Comparison of ENCODE assay signal across 22 cellular contexts in the genomic region with DNA sequence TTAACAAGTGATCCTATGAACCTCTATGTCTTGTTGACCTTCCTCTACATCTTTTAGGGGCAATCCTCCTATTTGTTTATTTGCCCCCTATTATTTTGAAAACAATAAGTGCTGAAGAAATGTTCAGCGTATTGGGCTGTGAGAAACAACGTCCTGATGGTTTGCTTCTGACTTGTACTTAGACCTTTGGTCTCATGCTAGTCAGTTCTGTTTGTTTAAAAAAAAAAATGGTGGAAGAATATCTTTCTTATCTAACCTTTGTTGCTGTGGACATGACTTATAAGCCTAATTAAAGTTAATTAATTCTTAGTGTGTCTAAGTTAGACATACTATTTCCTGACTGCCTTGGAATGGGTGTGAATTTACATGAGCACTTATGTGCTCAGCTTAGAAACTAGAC. TPM values are rescaled to one million over a fixed set of nuclear protein-coding genes. Genes with fewer than 3 reads are reported as not detected.
DNase-seq lines count a peak whose midpoint lies in the region; ATAC-seq and TF ChIP-seq lines count a peak whose summit lies in the region.
"Had no signal": no experiment of that assay in that cellular context is flagged by ENCODE, and none has a peak within 500 bp of the region (broad histone marks: within the 10 kb centered on the region; RNA-seq: fewer than 3 reads in every experiment).

No MANE protein-coding gene starts in this region.

- BruUV-seq in A673 (replicated peaks; lab: Mats Ljungman, UMichigan): no TSS peak

- H3K9me3 ChIP-seq in A673 (ENCODE audit: low read depth, low read length, poor library complexity, severe bottlenecking): no peaks in the 10 kb centered on the region
- H3K9me3 ChIP-seq in T-helper 17 cell (ENCODE audit: control insufficient read depth, low read length, poor library complexity, severe bottlenecking): no peaks in the 10 kb centered on the region
- no peaks in the 10 kb centered on the region for H3K9me3 ChIP-seq in right lobe of liver
- H3K9me3 ChIP-seq: BLaER1 treated with 17β-estradiol and CSF1 and Interleukin-3, amounts not matched to agents 10 nM and 100 nM; HAP-1 had no signal

- H3K27ac ChIP-seq in A673 (ENCODE audit: low read depth, low read length, poor library complexity, severe bottlenecking) (peak overlapping the region; percentile 55), right lobe of liver (peak overlapping the region in 1 of 3 donors; percentile 41)
- H3K27ac ChIP-seq: 22Rv1; BLaER1 treated with 17β-estradiol and CSF1 and Interleukin-3, amounts not matched to agents 10 nM and 100 nM; GM23248 had no signal

- CTCF ChIA-PET in activated CD4-positive, alpha-beta T cell treated with anti-CD3 and anti-CD28 coated beads for 36 hours (lab: Charles Lee): interaction anchor here (1.1 kb wide), 1 partner anchor 11 kb away, joined by 5 read pairs; no protein-coding TSS in a partner anchor
- CTCF ChIA-PET in A673 (lab: Charles Lee): interaction anchor here (1.2 kb wide), 1 partner anchor 92 kb away, joined by 3 read pairs; no protein-coding TSS in a partner anchor

- H3K36me3 Mint-ChIP-seq in activated CD4-positive, alpha-beta T cell treated with anti-CD3 and anti-CD28 coated beads for 36 hours (ENCODE audit: low read depth): peaks cover 80% of the 10 kb centered on the region
- H3K36me3 Mint-ChIP-seq in T-helper 17 cell (ENCODE audit: low read depth): peaks cover 8% of the 10 kb centered on the region

- H3K4me1 Mint-ChIP-seq in activated CD4-positive, alpha-beta T cell treated with anti-CD3 and anti-CD28 coated beads for 36 hours: peaks cover 35% of the 10 kb centered on the region
- peaks cover 25% of the 10 kb centered on the region for H3K4me1 Mint-ChIP-seq in T-helper 17 cell

- DNase-seq in activated CD4-positive, alpha-beta T cell treated with anti-CD3 and anti-CD28 coated beads for 36 hours: no peak
- DNase-seq in activated CD4-positive, alpha-beta T cell treated with anti-CD3 and anti-CD28 coated beads for 1 hour: no peak
- DNase-seq in A673 (ENCODE audit: low spot score): no peak
- DNase-seq in T-helper 17 cell: no peak
- no peak for DNase-seq in right lobe of liver
- no peak for DNase-seq in erythroblast (lab: John Stamatoyannopoulos, UW)
- DNase-seq in NCI-H446 (lab: John Stamatoyannopoulos, UW): no peak
- DNase-seq: CD4-positive, alpha-beta memory T cell; GM23248; KBM-7; NCI-H1105; NCI-H146; NCI-H2029; NCI-H2227 treated with DMSO at 0.1 percent for 48 hours; NCI-H524; NCI-H82; OCI-M1; Right ventricle myocardium superior had no signal

- H3K27me3 Mint-ChIP-seq in activated CD4-positive, alpha-beta T cell treated with anti-CD3 and anti-CD28 coated beads for 36 hours: no peaks in the 10 kb centered on the region
- no peaks in the 10 kb centered on the region for H3K27me3 Mint-ChIP-seq in T-helper 17 cell
- H3K27me3 Mint-ChIP-seq: CD4-positive, alpha-beta memory T cell had no signal

- H3K4me3 ChIP-seq in A673 (ENCODE audit: low read depth, low read length, poor library complexity, severe bottlenecking) (no peak overlapping the region), right lobe of liver (no peak overlapping the region)
- H3K4me3 ChIP-seq: BLaER1 treated with 17β-estradiol and CSF1 and Interleukin-3, amounts not matched to agents 10 nM and 100 nM; GM23248; HAP-1 had no signal

- POLR2A ChIA-PET in activated CD4-positive, alpha-beta T cell treated with anti-CD3 and anti-CD28 coated beads for 36 hours (lab: Charles Lee): no interaction called here
- POLR2A ChIA-PET in A673 (lab: Charles Lee; ENCODE audit: low non-redundant PET): no interaction called here

- H3K36me3 ChIP-seq in A673 (ENCODE audit: insufficient read depth, low read length, poor library complexity, severe bottlenecking) (peaks cover 100% of the 10 kb centered on the region), right lobe of liver (peaks cover 23 to 74% (median 42%) of the 10 kb centered on the region in 4 donors)

- TF ChIP-seq CTCF in A673 (conservative IDR thresholded peaks at IDR 0.05; ENCODE audit: low read depth, low read length) (no peak), right lobe of liver (IDR thresholded peaks at IDR 0.05) (no peak)

- WGBS in right lobe of liver (ENCODE audit: insufficient coverage, low coverage, low lambda C conversion rate, missing lambda C conversion rate): 28% methylated on average over 2 of the region's 2 CpGs

- H3K27ac Mint-ChIP-seq in activated CD4-positive, alpha-beta T cell treated with anti-CD3 and anti-CD28 coated beads for 36 hours: peak overlapping the region; percentile 29
- peak overlapping the region; percentile 75 for H3K27ac Mint-ChIP-seq in T-helper 17 cell

- no peaks in the 10 kb centered on the region for H3K9me3 Mint-ChIP-seq in activated CD4-positive, alpha-beta T cell treated with anti-CD3 and anti-CD28 coated beads for 36 hours (ENCODE audit: low read depth)
- H3K9me3 Mint-ChIP-seq: CD4-positive, alpha-beta memory T cell had no signal

- intact Hi-C loops in activated CD4-positive, alpha-beta T cell treated with anti-CD3 and anti-CD28 coated beads for 36 hours (cut with DNase I, micrococcal nuclease): no loop called here
- intact Hi-C loops in A673 (cut with micrococcal nuclease; ENCODE audit: unreplicated experiment): no loop called here
- intact Hi-C loops in right lobe of liver (cut with DNase I): no loop called here

- H3K4me1 ChIP-seq in A673 (ENCODE audit: insufficient read depth, low read length, poor library complexity, severe bottlenecking): peaks cover 32% of the 10 kb centered on the region
- peaks cover 0 to 27% (median 9%) of the 10 kb centered on the region in 4 donors for H3K4me1 ChIP-seq in right lobe of liver
- H3K4me1 ChIP-seq: HAP-1 had no signal

- H3K27me3 ChIP-seq in A673 (replicated peaks; ENCODE audit: insufficient read depth, low read depth, low read length, poor library complexity) (no peaks in the 10 kb centered on the region), right lobe of liver (no peaks in the 10 kb centered on the region)
- H3K27me3 ChIP-seq: BLaER1 treated with 17β-estradiol and CSF1 and Interleukin-3, amounts not matched to agents 10 nM and 100 nM had no signal

- H3K4me3 Mint-ChIP-seq in activated CD4-positive, alpha-beta T cell treated with anti-CD3 and anti-CD28 coated beads for 36 hours: no peak overlapping the region
- H3K4me3 Mint-ChIP-seq in T-helper 17 cell: no peak overlapping the region
- H3K4me3 Mint-ChIP-seq: CD4-positive, alpha-beta memory T cell had no signal

- no peak for TF ChIP-seq POLR2A in right lobe of liver (IDR thresholded peaks at IDR 0.05)
- no peak for TF ChIP-seq POLR2A in erythroblast (IDR thresholded peaks at IDR 0.05; ENCODE audit: low read length)

- ATAC-seq in activated CD4-positive, alpha-beta T cell treated with anti-CD3 and anti-CD28 coated beads for 36 hours: no peak
- ATAC-seq in T-helper 17 cell (no peak), right lobe of liver (peak; percentile 12 to 60 (median 41)), GM18498 (IDR thresholded peaks at IDR 0.05; ENCODE audit: unreplicated experiment) (no peak)

RNA-seq across cellular contexts. Expression of a gene that starts 20.7 kb away (rescaled TPM):
- 100 to 1,000 TPM; 247 to 257 TPM for total RNA-seq in activated CD4-positive, alpha-beta T cell treated with anti-CD3 and anti-CD28 coated beads for 36 hours
- 1,293 and 1,420 TPM in 2 replicates for total RNA-seq in A673 (2021)
- total RNA-seq in T-helper 17 cell: 100 to 1,000 TPM; 259 to 313 TPM
- total RNA-seq in right lobe of liver: 100 to 1,000 TPM in 5 of 6 experiments, 10 to 100 TPM in 1; 83.6 to 153 (median 121) TPM

Comparison
In these comparisons a context has a peak if more than half of its experiments do, and no peak if none do; other contexts are left out.
1. ATAC-seq: peak in right lobe of liver (4 of 4); none in activated CD4-positive, alpha-beta T cell treated with anti-CD3 and anti-CD28 coated beads for 36 hours (single experiment), T-helper 17 cell (single experiment) and GM18498 (single experiment).